ENCODE assay signal across 8 cellular contexts in genomic region chr4:3949916-3950315, GRCh38.
DNase-seq lines count a peak whose midpoint lies in the region; ATAC-seq and TF ChIP-seq lines count a peak whose summit lies in the region.
"Not testable (repeated sequence)": the region's sequence is repeated elsewhere in the genome, so short reads cannot be mapped to it uniquely, and the experiment has no call there.

No MANE protein-coding gene starts in this region.

- H3K9me3 ChIP-seq in NT2/D1 (ENCODE audit: insufficient read depth, low read length); mucosa of descending colon; tibial artery: not testable (repeated sequence)

- H3K27me3 ChIP-seq in NT2/D1 (ENCODE audit: insufficient read depth, insufficient read length); tibial artery: not testable (repeated sequence)

- TF ChIP-seq CTCF in HFF-Myc (IDR thresholded peaks at IDR 0.05; ENCODE audit: low read depth, low read length, missing control alignments): peak; percentile 56
- TF ChIP-seq CTCF in choroid plexus epithelial cell (conservative IDR thresholded peaks at IDR 0.05; ENCODE audit: low read depth, low read length): peak; percentile 57
- peak; percentile 13 for TF ChIP-seq CTCF in mucosa of descending colon (IDR thresholded peaks at IDR 0.05)
- peak; percentile 40 to 48 for TF ChIP-seq CTCF in tibial artery (IDR thresholded peaks at IDR 0.05)

- H3K27me3 Mint-ChIP-seq in activated CD4-positive, alpha-beta T cell treated with anti-CD3 and anti-CD28 coated beads, Interleukin-2, amount 10 ng/mL, durations not matched to agents 7 days and 5 days: not testable (repeated sequence)

- intact Hi-C loops in Right ventricle myocardium superior (cut with DNase I); mucosa of descending colon (cut with DNase I, micrococcal nuclease): not testable (repeated sequence)
- intact Hi-C loops in tibial artery (cut with DNase I; ENCODE audit: low total_unique reads): loop anchor here (10.0 kb wide), 1 partner anchor 185 kb away; the partner anchor contains the start of gene ADRA2C

- not testable (repeated sequence) for ATAC-seq in Right ventricle myocardium superior (ENCODE audit: poor library complexity); mucosa of descending colon

- peak overlapping the region; percentile 43 for H3K27ac Mint-ChIP-seq in activated CD4-positive, alpha-beta T cell treated with anti-CD3 and anti-CD28 coated beads, Interleukin-2, amount 10 ng/mL, durations not matched to agents 7 days and 5 days

- H3K27ac ChIP-seq in tibial artery: not testable (repeated sequence)

- H3K36me3 ChIP-seq in NT2/D1 (ENCODE audit: insufficient read depth, insufficient read length, low read length) (peaks cover 33% of the 10 kb centered on the region), tibial artery (peaks cover 0 to 25% (median 0%) of the 10 kb centered on the region in 3 donors)
- not testable (repeated sequence) for H3K36me3 ChIP-seq in mucosa of descending colon (ENCODE audit: low read depth)

- not testable (repeated sequence) for H3K4me1 ChIP-seq in NT2/D1 (ENCODE audit: insufficient read depth, insufficient read length); mucosa of descending colon (ENCODE audit: low read depth)
- H3K4me1 ChIP-seq in tibial artery: peaks cover 0 to 11% (median 3%) of the 10 kb centered on the region in 4 donors

- peaks cover 14% of the 10 kb centered on the region for H3K4me1 Mint-ChIP-seq in activated CD4-positive, alpha-beta T cell treated with anti-CD3 and anti-CD28 coated beads, Interleukin-2, amount 10 ng/mL, durations not matched to agents 7 days and 5 days

- POLR2A ChIA-PET in activated CD4-positive, alpha-beta T cell treated with anti-CD3 and anti-CD28 coated beads, Interleukin-2, amount 10 ng/mL, durations not matched to agents 7 days and 5 days (lab: Charles Lee): not testable (repeated sequence)

- H3K4me3 Mint-ChIP-seq in activated CD4-positive, alpha-beta T cell treated with anti-CD3 and anti-CD28 coated beads, Interleukin-2, amount 10 ng/mL, durations not matched to agents 7 days and 5 days: not testable (repeated sequence)

- H3K9me3 Mint-ChIP-seq in activated CD4-positive, alpha-beta T cell treated with anti-CD3 and anti-CD28 coated beads, Interleukin-2, amount 10 ng/mL, durations not matched to agents 7 days and 5 days: not testable (repeated sequence)

- DNase-seq in DMS 273 (lab: John Stamatoyannopoulos, UW; ENCODE audit: unreplicated experiment) (peak; percentile 23), NT2/D1 (ENCODE audit: low read depth, low spot score) (peak; percentile 66), choroid plexus epithelial cell (ENCODE audit: low read depth) (peak; percentile 60), Right ventricle myocardium superior (peak; percentile 61), mucosa of descending colon (peak in 2 of 3 donors; percentile 53 to 60)
- DNase-seq in HFF-Myc (ENCODE audit: extremely low read depth, low read depth); activated CD4-positive, alpha-beta T cell treated with anti-CD3 and anti-CD28 coated beads, Interleukin-2, amount 10 ng/mL, durations not matched to agents 7 days and 5 days; tibial artery: not testable (repeated sequence)

- H3K9ac ChIP-seq in NT2/D1 (ENCODE audit: insufficient read length, low read depth): not testable (repeated sequence)

- CTCF ChIA-PET in activated CD4-positive, alpha-beta T cell treated with anti-CD3 and anti-CD28 coated beads, Interleukin-2, amount 10 ng/mL, durations not matched to agents 7 days and 5 days (lab: Charles Lee): not testable (repeated sequence)

- not testable (repeated sequence) for H3K4me3 ChIP-seq in HFF-Myc (replicated peaks; ENCODE audit: low read depth, low read length); NT2/D1 (ENCODE audit: insufficient read length, low read depth); choroid plexus epithelial cell (ENCODE audit: low read depth, low read length); mucosa of descending colon; tibial artery

- H3K36me3 Mint-ChIP-seq in activated CD4-positive, alpha-beta T cell treated with anti-CD3 and anti-CD28 coated beads, Interleukin-2, amount 10 ng/mL, durations not matched to agents 7 days and 5 days (ENCODE audit: low read depth): not testable (repeated sequence)
